16 cellular contexts compared by ENCODE assay signal in the genomic region with DNA sequence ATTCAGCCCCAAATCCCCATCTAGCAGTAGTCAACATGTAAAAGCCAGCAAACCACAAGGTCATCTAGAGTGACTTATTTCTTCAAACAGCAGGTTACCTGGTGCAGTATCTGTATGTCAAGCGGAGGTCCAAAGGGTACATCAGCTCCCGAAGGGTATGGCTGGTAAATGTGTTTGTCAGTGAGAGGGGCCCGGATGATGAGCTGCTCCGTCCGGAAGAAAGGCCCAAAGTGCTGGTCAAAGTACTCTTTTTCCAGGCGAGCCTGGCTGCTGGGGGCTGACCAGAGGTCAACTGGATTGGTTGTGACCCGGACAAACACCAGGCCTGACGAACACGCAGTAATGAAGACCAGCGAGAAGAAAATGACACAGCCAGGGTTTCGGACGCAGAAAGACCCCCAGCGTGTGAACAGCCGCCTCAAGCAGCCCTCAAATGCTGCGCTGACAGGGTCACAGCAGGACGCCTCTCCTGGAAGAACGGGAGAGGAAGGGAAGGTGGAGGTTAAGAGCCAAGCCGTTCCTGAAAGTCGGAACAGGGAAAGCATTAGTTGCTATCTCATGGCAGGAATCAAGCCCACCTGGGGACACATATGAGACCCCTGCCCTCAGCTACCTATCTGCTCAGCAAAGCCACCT. TPM values are rescaled to one million over a fixed set of nuclear protein-coding genes. Genes with fewer than 3 reads are reported as not detected.
DNase-seq lines count a peak whose midpoint lies in the region; ATAC-seq, FAIRE-seq and TF ChIP-seq lines count a peak whose summit lies in the region.
"Had no signal": no experiment of that assay in that cellular context is flagged by ENCODE, and none has a peak within 500 bp of the region (broad histone marks: within the 10 kb centered on the region; RNA-seq: fewer than 3 reads in every experiment).

No MANE protein-coding gene starts in this region.

- no peaks in the 10 kb centered on the region for H3K9me3 ChIP-seq in HepG2 (ENCODE audit: low read length)
- H3K9me3 ChIP-seq: Caco-2 had no signal

- H4K20me1 ChIP-seq in HepG2 (ENCODE audit: insufficient read depth, low read length): no peaks in the 10 kb centered on the region

- peaks cover 38 to 67% of the 10 kb centered on the region in 2 experiments for H3K36me3 ChIP-seq in HepG2 (replicated peaks in 1 of 2; ENCODE audit: control insufficient read depth in 1 of 2, insufficient read depth in 2 of 2, low read length in 2 of 2)

- peak overlapping the region; percentile 69 for H3K9ac ChIP-seq in HepG2 (ENCODE audit: insufficient read depth, low read depth, low read length)

- peaks cover 16% of the 10 kb centered on the region for H3K79me2 ChIP-seq in HepG2 (ENCODE audit: insufficient read depth, low read length)

- no peaks in the 10 kb centered on the region for H3K9me3 Mint-ChIP-seq in activated T-helper 17 cell treated with anti-CD3 and anti-CD28 coated beads, Interleukin-2, amount 50 U/mL, for 72 hours
- H3K9me3 Mint-ChIP-seq: CD4-positive, alpha-beta T cell; H9 had no signal

- TF ChIP-seq EP300 in HepG2 (IDR thresholded peaks at IDR 0.05; ENCODE audit: low read depth in 2 of 2, low read length in 2 of 2) (peak in 1 of 2 experiments; percentile 82; a peak in 2 of 4 replicates), HepG2 (CRISPR knock-in tag; IDR thresholded peaks at IDR 0.05; ENCODE audit: borderline replicate concordance) (peak; percentile 74; the same call in 1 of the 2 replicates)

- no peaks in the 10 kb centered on the region for H3K27me3 Mint-ChIP-seq in activated T-helper 17 cell treated with anti-CD3 and anti-CD28 coated beads, Interleukin-2, amount 50 U/mL, for 72 hours
- H3K27me3 Mint-ChIP-seq: CD4-positive, alpha-beta T cell had no signal

- H3K27ac Mint-ChIP-seq in activated T-helper 17 cell treated with anti-CD3 and anti-CD28 coated beads, Interleukin-2, amount 50 U/mL, for 72 hours: peak overlapping the region; percentile 36
- H3K27ac Mint-ChIP-seq: CD4-positive, alpha-beta T cell had no signal

- TF ChIP-seq RAD21 in HepG2 (CRISPR knock-in tag; IDR thresholded peaks at IDR 0.05): peak; percentile 44; the same call in 1 of the 2 replicates

- TF ChIP-seq POLR2A in HepG2 (IDR thresholded peaks at IDR 0.05; ENCODE audit: insufficient read depth in 1 of 2, low read depth in 2 of 2, low read length in 2 of 2): no peak; a peak in 2 of 4 replicates

- no peak overlapping the region for H2AFZ ChIP-seq in HepG2 (ENCODE audit: low read length)

- in situ Hi-C loops in HepG2 (cut with HindIII; ENCODE audit: extremely low pct_ligation_motif_present, low pct_unique_long_range_greater_than_20kb): no loop called here

- intact Hi-C loops in HepG2 (cut with micrococcal nuclease; ENCODE audit: unreplicated experiment): loop anchor here (1.0 to 5.0 kb wide), 4 partner anchors 8 to 39 kb away; a partner anchor contains a TSS

- H3K4me2 ChIP-seq in HepG2 (ENCODE audit: low read depth, low read length): peak overlapping the region; percentile 57

- peaks cover 64% of the 10 kb centered on the region for H3K4me1 ChIP-seq in HepG2 (ENCODE audit: insufficient read depth, low read length)
- H3K4me1 ChIP-seq: Caco-2 had no signal

- WGBS in HepG2 (ENCODE audit: low lambda C conversion rate): 17% methylated on average over 19 of the region's 19 CpGs

- peaks cover 99% of the 10 kb centered on the region for H3K36me3 Mint-ChIP-seq in activated T-helper 17 cell treated with anti-CD3 and anti-CD28 coated beads, Interleukin-2, amount 50 U/mL, for 72 hours (ENCODE audit: low read depth)

- no peak for ATAC-seq in activated T-helper 17 cell treated with anti-CD3 and anti-CD28 coated beads, Interleukin-2, amount 50 U/mL, for 72 hours (replicated peaks)
- peak; percentile 97 for ATAC-seq in HepG2
- ATAC-seq in HG03521 (IDR thresholded peaks at IDR 0.05; ENCODE audit: unreplicated experiment): no peak

- BruUV-seq in HepG2 (replicated peaks; lab: Mats Ljungman, UMichigan): no TSS peak

- peak overlapping the region; percentile 93 for H3K27ac ChIP-seq in HepG2 (ENCODE audit: extremely low read length, insufficient read depth, low read length)
- H3K27ac ChIP-seq: C4-2B had no signal

- no peaks in the 10 kb centered on the region for H3K27me3 ChIP-seq in HepG2 (ENCODE audit: control insufficient read depth in 1 of 2, insufficient read depth in 2 of 2, low read length in 2 of 2)

- TF ChIP-seq CTCF in HepG2 (CRISPR knock-in tag; IDR thresholded peaks at IDR 0.05): no peak
- no peak for TF ChIP-seq CTCF in GM10248 (IDR thresholded peaks at IDR 0.05; ENCODE audit: control extremely low read depth, extremely low read depth, low read depth, missing control alignments)

- DNase-seq in HuH-7.5 (ENCODE audit: low spot score) (peak; percentile 46), HepG2 (ENCODE audit: low spot score) (peak; percentile 96), GM10248 (ENCODE audit: extremely low spot score) (no peak)
- DNase-seq in central memory CD4-positive, alpha-beta T cell: no peak
- DNase-seq: ACHN; AML-193; Caco-2; CD4-positive, alpha-beta T cell; GDM1; H9 had no signal

- no peak overlapping the region for H3K4me3 Mint-ChIP-seq in activated T-helper 17 cell treated with anti-CD3 and anti-CD28 coated beads, Interleukin-2, amount 50 U/mL, for 72 hours
- H3K4me3 Mint-ChIP-seq: CD4-positive, alpha-beta T cell; H9 had no signal

- POLR2A ChIA-PET in HepG2 (lab: Yijun Ruan, JAX): interaction anchor here (0.7 to 4.6 kb wide), 8 partner anchors 8 to 103 kb away, joined by 3 to 25 read pairs (median 8); a partner anchor contains a TSS
- POLR2A ChIA-PET in GM10248 (lab: Yijun Ruan, JAX): no interaction called here

- peak; percentile 99 for FAIRE-seq in HepG2 (lab: Jason Lieb, UNC)
- FAIRE-seq: A204.1, D721Med, H1 had no signal

- CTCF ChIA-PET in HepG2 (lab: Yijun Ruan, JAX; ENCODE audit: low intra/inter-chr PET ratio, low total read pairs): no interaction called here
- CTCF ChIA-PET in GM10248 (lab: Yijun Ruan, JAX): no interaction called here

- peak overlapping the region in 1 of 3 experiments; percentile 37; a peak in 3 of 6 replicates for H3K4me3 ChIP-seq in HepG2 (replicated peaks in 1 of 3; ENCODE audit: insufficient read depth in 1 of 3, low read depth in 2 of 3, low read length in 3 of 3)

- H3K4me1 Mint-ChIP-seq in activated T-helper 17 cell treated with anti-CD3 and anti-CD28 coated beads, Interleukin-2, amount 50 U/mL, for 72 hours: peaks cover 5% of the 10 kb centered on the region
- H3K4me1 Mint-ChIP-seq: H9 had no signal

TF ChIP-seq in HepG2, 621 proteins besides CTCF, POLR2A, EP300 and RAD21 (continues in another document):
- no peak for TF ChIP-seq ATRX (CRISPR knock-in tag; IDR thresholded peaks at IDR 0.05; ENCODE audit: borderline replicate concordance)
- no peak for TF ChIP-seq ZFP36L2 (CRISPR knock-in tag; IDR thresholded peaks at IDR 0.05)

RNA-seq across cellular contexts. Expression of a gene that starts 30.0 kb away (rescaled TPM):
- total RNA-seq in activated T-helper 17 cell treated with anti-CD3 and anti-CD28 coated beads, Interleukin-2, amount 50 U/mL, for 72 hours: 10 to 100 TPM; 39.6 to 49.3 TPM
- total RNA-seq in HepG2 (2016; rRNA removed; fragmentation: Illumina TruSeq; extraction: Trizol): 28.6 and 46.5 TPM in 2 replicates
- total RNA-seq in HepG2 (2016; cell fraction: cytosol; rRNA removed; fragmentation: Illumina TruSeq; extraction: Trizol; ENCODE audit: low read depth): 8.3 and 10.0 TPM in 2 replicates
- total RNA-seq in HepG2 (2016; cell fraction: insoluble cytoplasmic fraction; rRNA removed; fragmentation: Illumina TruSeq; extraction: Trizol): 22.8 and 44.6 TPM in 2 replicates
- 11.8 and 17.8 TPM in 2 replicates for total RNA-seq in HepG2 (2016; cell fraction: membrane; rRNA removed; fragmentation: Illumina TruSeq; extraction: Trizol)
- total RNA-seq in HepG2 (2016; cell fraction: nucleus; rRNA removed; fragmentation: Illumina TruSeq; extraction: Trizol): 80.8 and 107 TPM in 2 replicates
- polyA plus RNA-seq in HepG2 (2011; rRNA removed): 114 and 121 TPM in 2 replicates
- polyA plus RNA-seq in HepG2 (2011; cell fraction: cytosol; rRNA removed): 149 and 162 TPM in 2 replicates
- 224 and 235 TPM in 2 replicates for polyA plus RNA-seq in HepG2 (2011; cell fraction: nucleus; rRNA removed)
- polyA plus RNA-seq in HepG2 (2012): 89.5 and 105 TPM in 2 replicates
- polyA plus RNA-seq in HepG2 (2016; cell fraction: cytosol; fragmentation: Illumina TruSeq; extraction: Trizol; ENCODE audit: low read depth): 2.8 and 3.1 TPM in 2 replicates
- 16.2 and 18.5 TPM in 2 replicates for polyA plus RNA-seq in HepG2 (2016; cell fraction: insoluble cytoplasmic fraction; fragmentation: Illumina TruSeq; extraction: Trizol; ENCODE audit: low read depth)
- polyA plus RNA-seq in HepG2 (2016; cell fraction: membrane; fragmentation: Illumina TruSeq; extraction: Trizol; ENCODE audit: low read depth): 4.5 and 6.4 TPM in 2 replicates
- 80.1 and 82.3 TPM in 2 replicates for polyA plus RNA-seq in HepG2 (2016; cell fraction: nucleus; fragmentation: Illumina TruSeq; extraction: Trizol; ENCODE audit: insufficient read depth, low read depth)
- 256 and 622 TPM in 2 replicates for polyA minus RNA-seq in HepG2 (2011; rRNA and poly(A)+ RNA removed; ENCODE audit: low replicate concordance)
- polyA minus RNA-seq in HepG2 (2011; cell fraction: cytosol; rRNA and poly(A)+ RNA removed): 144 and 165 TPM in 2 replicates
- 343 and 354 TPM in 2 replicates for polyA minus RNA-seq in HepG2 (2011; cell fraction: nucleus; rRNA and poly(A)+ RNA removed)

RNA-seq across cellular contexts. Expression of a gene that starts 53.0 kb away (rescaled TPM):
- total RNA-seq in activated T-helper 17 cell treated with anti-CD3 and anti-CD28 coated beads, Interleukin-2, amount 50 U/mL, for 72 hours: 10 to 100 TPM; 24.6 to 55.0 TPM
- total RNA-seq in HepG2 (2016; rRNA removed; fragmentation: Illumina TruSeq; extraction: Trizol): 19.5 and 19.9 TPM in 2 replicates
- total RNA-seq in HepG2 (2016; cell fraction: cytosol; rRNA removed; fragmentation: Illumina TruSeq; extraction: Trizol; ENCODE audit: low read depth): 9.4 and 11.1 TPM in 2 replicates
- total RNA-seq in HepG2 (2016; cell fraction: insoluble cytoplasmic fraction; rRNA removed; fragmentation: Illumina TruSeq; extraction: Trizol): 17.0 and 23.9 TPM in 2 replicates
- 12.8 and 14.0 TPM in 2 replicates for total RNA-seq in HepG2 (2016; cell fraction: membrane; rRNA removed; fragmentation: Illumina TruSeq; extraction: Trizol)
- total RNA-seq in HepG2 (2016; cell fraction: nucleus; rRNA removed; fragmentation: Illumina TruSeq; extraction: Trizol): 17.5 and 19.2 TPM in 2 replicates
- polyA plus RNA-seq in HepG2 (2011; rRNA removed): 8.2 and 9.4 TPM in 2 replicates
- polyA plus RNA-seq in HepG2 (2011; cell fraction: cytosol; rRNA removed): 5.9 and 8.7 TPM in 2 replicates
- 21.6 and 24.9 TPM in 2 replicates for polyA plus RNA-seq in HepG2 (2011; cell fraction: nucleus; rRNA removed)
- 11.0 TPM in 2 replicates for polyA plus RNA-seq in HepG2 (2012)
- 4.5 and 5.7 TPM in 2 replicates for polyA plus RNA-seq in HepG2 (2016; cell fraction: cytosol; fragmentation: Illumina TruSeq; extraction: Trizol; ENCODE audit: low read depth)
- 16.4 and 20.9 TPM in 2 replicates for polyA plus RNA-seq in HepG2 (2016; cell fraction: insoluble cytoplasmic fraction; fragmentation: Illumina TruSeq; extraction: Trizol; ENCODE audit: low read depth)
- polyA plus RNA-seq in HepG2 (2016; cell fraction: membrane; fragmentation: Illumina TruSeq; extraction: Trizol; ENCODE audit: low read depth): 7.0 and 8.7 TPM in 2 replicates
- 28.4 and 31.5 TPM in 2 replicates for polyA plus RNA-seq in HepG2 (2016; cell fraction: nucleus; fragmentation: Illumina TruSeq; extraction: Trizol; ENCODE audit: insufficient read depth, low read depth)
- polyA minus RNA-seq in HepG2 (2011; rRNA and poly(A)+ RNA removed; ENCODE audit: low replicate concordance): 5.1 and 13.8 TPM in 2 replicates
- polyA minus RNA-seq in HepG2 (2011; cell fraction: cytosol; rRNA and poly(A)+ RNA removed): 5.4 and 7.3 TPM in 2 replicates
- polyA minus RNA-seq in HepG2 (2011; cell fraction: nucleus; rRNA and poly(A)+ RNA removed): 12.6 and 17.2 TPM in 2 replicates

Comparison
In these comparisons a context has a peak if more than half of its experiments do, and no peak if none do; other contexts are left out.
1. DNase-seq: peak in HuH-7.5 (single experiment) and HepG2 (single experiment); none in central memory CD4-positive, alpha-beta T cell (single experiment) and GM10248 (single experiment).